8 cellular contexts compared by ENCODE assay signal in the genomic region with DNA sequence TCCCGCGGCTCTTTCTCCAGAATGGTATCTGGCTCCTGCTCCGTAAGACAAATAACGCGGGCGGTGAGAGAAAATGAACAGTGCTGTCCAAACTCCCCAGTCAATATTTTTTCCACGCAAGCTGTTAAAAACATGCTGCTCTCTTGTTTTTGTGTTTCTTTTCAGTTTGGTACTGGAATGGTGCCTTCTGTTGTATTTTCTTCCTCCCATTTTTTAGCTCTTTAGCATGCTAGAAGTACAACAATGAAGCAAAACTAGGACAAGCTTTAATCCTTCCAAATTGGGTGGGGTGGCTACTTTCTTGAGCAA. TPM values are rescaled to one million over a fixed set of nuclear protein-coding genes. Genes with fewer than 3 reads are reported as not detected.
A peak's percentile ranks its signal among the peaks of the same experiment; 100 is the strongest.
DNase-seq lines count a peak whose midpoint lies in the region; ATAC-seq lines count a peak whose summit lies in the region.

No MANE protein-coding gene starts in this region.

- no peak for DNase-seq in stimulated activated naive CD8-positive, alpha-beta T cell treated with anti-CD3 and anti-CD28 coated beads, Interleukin-15, Interleukin-2, amounts not matched to agents 100 U/mL and 50 U/mL, for 24 hours
- DNase-seq in T-helper 17 cell = no peak
- no peak for DNase-seq in Right ventricle myocardium superior
- DNase-seq in skeletal muscle cell (ENCODE audit: low read depth) = no peak
- DNase-seq in NOMO-1 treated with dmso at 0.1 percent for 144 hours (lab: John Stamatoyannopoulos, UW; ENCODE audit: unreplicated experiment) = no peak
- DNase-seq in NCI-H2196 (lab: John Stamatoyannopoulos, UW; ENCODE audit: unreplicated experiment) = no peak

- H3K27ac Mint-ChIP-seq in stimulated activated naive CD8-positive, alpha-beta T cell treated with anti-CD3 and anti-CD28 coated beads, Interleukin-15, Interleukin-2, amounts not matched to agents 100 ng/mL and 50 ng/mL, for 24 hours = peak overlapping the region; percentile 97
- H3K27ac Mint-ChIP-seq in T-helper 17 cell = peak overlapping the region; percentile 97

- no peaks in the 10 kb centered on the region for H3K9me3 Mint-ChIP-seq in stimulated activated naive CD8-positive, alpha-beta T cell treated with anti-CD3 and anti-CD28 coated beads, Interleukin-15, Interleukin-2, amounts not matched to agents 100 ng/mL and 50 ng/mL, for 24 hours

- peaks cover 32% of the 10 kb centered on the region for H3K36me3 Mint-ChIP-seq in stimulated activated naive CD8-positive, alpha-beta T cell treated with anti-CD3 and anti-CD28 coated beads, Interleukin-15, Interleukin-2, amounts not matched to agents 100 ng/mL and 50 ng/mL, for 24 hours (ENCODE audit: low read depth)
- H3K36me3 Mint-ChIP-seq in T-helper 17 cell (ENCODE audit: low read depth) = peaks cover 13% of the 10 kb centered on the region

- intact Hi-C loops in Right ventricle myocardium superior (cut with DNase I) = no loop called here

- H3K9me3 ChIP-seq in T-helper 17 cell (ENCODE audit: control insufficient read depth, low read length, poor library complexity, severe bottlenecking) = no peaks in the 10 kb centered on the region

- H3K4me1 Mint-ChIP-seq in stimulated activated naive CD8-positive, alpha-beta T cell treated with anti-CD3 and anti-CD28 coated beads, Interleukin-15, Interleukin-2, amounts not matched to agents 100 ng/mL and 50 ng/mL, for 24 hours (ENCODE audit: low read depth) = peaks cover 31% of the 10 kb centered on the region
- peaks cover 29% of the 10 kb centered on the region for H3K4me1 Mint-ChIP-seq in T-helper 17 cell

- H3K4me3 ChIP-seq in skeletal muscle cell (ENCODE audit: low read depth, low read length) = peak overlapping the region; percentile 89

- ATAC-seq in stimulated activated naive CD8-positive, alpha-beta T cell treated with anti-CD3 and anti-CD28 coated beads, Interleukin-15, Interleukin-2, amounts not matched to agents 100 U/mL and 50 U/mL, for 24 hours = no peak
- ATAC-seq in T-helper 17 cell (no peak), Right ventricle myocardium superior (ENCODE audit: poor library complexity) (peak; percentile 53), GM19467 (IDR thresholded peaks at IDR 0.05; ENCODE audit: unreplicated experiment) (no peak)

- no peaks in the 10 kb centered on the region for H3K27me3 Mint-ChIP-seq in stimulated activated naive CD8-positive, alpha-beta T cell treated with anti-CD3 and anti-CD28 coated beads, Interleukin-15, Interleukin-2, amounts not matched to agents 100 ng/mL and 50 ng/mL, for 24 hours
- no peaks in the 10 kb centered on the region for H3K27me3 Mint-ChIP-seq in T-helper 17 cell

- peak overlapping the region; percentile 99 for H3K4me3 Mint-ChIP-seq in stimulated activated naive CD8-positive, alpha-beta T cell treated with anti-CD3 and anti-CD28 coated beads, Interleukin-15, Interleukin-2, amounts not matched to agents 100 ng/mL and 50 ng/mL, for 24 hours
- H3K4me3 Mint-ChIP-seq in T-helper 17 cell = peak overlapping the region; percentile 99

RNA-seq across cellular contexts. Expression of gene PPP2R1B, which starts 0.6 kb away (rescaled TPM):
- total RNA-seq in T-helper 17 cell = 10 to 100 TPM; 26.4 to 32.0 TPM
- total RNA-seq in Right ventricle myocardium superior = 7.7 TPM
